Comparison of ENCODE assay signal across 23 cellular contexts in genomic region chr12:122724641-122725243, GRCh38. TPM values are rescaled to one million over a fixed set of nuclear protein-coding genes. Genes with fewer than 3 reads are reported as not detected.
DNase-seq lines count a peak whose midpoint lies in the region; ATAC-seq, FAIRE-seq and TF ChIP-seq lines count a peak whose summit lies in the region.
"Had no signal": no experiment of that assay in that cellular context is flagged by ENCODE, and none has a peak within 500 bp of the region (broad histone marks: within the 10 kb centered on the region; RNA-seq: fewer than 3 reads in every experiment).

No MANE protein-coding gene starts in this region.

- no peak overlapping the region for H2AK5ac ChIP-seq in mesendoderm (ENCODE audit: low read length)

- H3K4me1 ChIP-seq in HCT116 (ENCODE audit: control insufficient read depth in 1 of 2, insufficient read depth in 2 of 2, low read length in 2 of 2): peaks cover 24 to 35% of the 10 kb centered on the region in 2 experiments
- H3K4me1 ChIP-seq in mesendoderm (ENCODE audit: control insufficient read depth, low read depth, low read length): no peaks in the 10 kb centered on the region

- peak overlapping the region; percentile 77 for H2AFZ ChIP-seq in HCT116 (ENCODE audit: low read depth, low read length, poor library complexity, severe bottlenecking)

- BruUV-seq in HCT116 (replicated peaks; lab: Mats Ljungman, UMichigan): no TSS peak

- H3K9ac ChIP-seq in HCT116 (ENCODE audit: low read length): no peak overlapping the region
- no peak overlapping the region for H3K9ac ChIP-seq in mesendoderm (ENCODE audit: low read length)

- no peak overlapping the region for H2BK5ac ChIP-seq in mesendoderm (ENCODE audit: low read length)

- no peak for TF ChIP-seq RAD21 in HCT116 (IDR thresholded peaks at IDR 0.05; ENCODE audit: low read depth)

- no peak overlapping the region for H3K4ac ChIP-seq in mesendoderm (ENCODE audit: low read depth, low read length)

- no peak for TF ChIP-seq CTCF in HCT116 (IDR thresholded peaks at IDR 0.05 in 2 of 3, conservative IDR thresholded peaks at IDR 0.05 in 1 of 3; ENCODE audit: borderline replicate concordance in 1 of 3, insufficient read depth in 1 of 3, low read depth in 2 of 3, low read length in 2 of 3)
- no peak for TF ChIP-seq CTCF in omental fat pad (IDR thresholded peaks at IDR 0.05)

- no peak overlapping the region for H3K23ac ChIP-seq in mesendoderm (ENCODE audit: low read length)

- DNase-seq in HCT116 (ENCODE audit: low read depth, low spot score) (no peak), RCC 7860 (ENCODE audit: low spot score) (peak; percentile 10), mesendoderm (no peak), omental fat pad (ENCODE audit: low spot score) (no peak), hypothalamus (lab: John Stamatoyannopoulos, UW) (no peak), globus pallidus (ENCODE audit: low spot score) (no peak)
- DNase-seq: activated CD8-positive, alpha-beta T cell treated with anti-CD3 and anti-CD28 coated beads for 36 hours; dorsolateral prefrontal cortex; Kasumi-1; NCI-H1417 treated with DMSO at 0.1 percent for 48 hours; NCI-H82; T-helper 1 cell; tibial artery had no signal

- no peak overlapping the region for H2BK15ac ChIP-seq in mesendoderm (replicated peaks; ENCODE audit: low read depth)

- no peak overlapping the region for H4K5ac ChIP-seq in mesendoderm (ENCODE audit: low read length)

- H3K36me3 ChIP-seq in HCT116 (ENCODE audit: control insufficient read depth in 1 of 2, insufficient read depth in 2 of 2, low read length in 2 of 2) (no peaks in the 10 kb centered on the region), mesendoderm (ENCODE audit: control insufficient read depth, insufficient read depth, low read length) (no peaks in the 10 kb centered on the region)
- H3K36me3 ChIP-seq: tibial artery had no signal

- no peaks in the 10 kb centered on the region for H3K27me3 ChIP-seq in HCT116 (ENCODE audit: insufficient read depth, low read length)
- no peaks in the 10 kb centered on the region for H3K27me3 ChIP-seq in mesendoderm (ENCODE audit: insufficient read depth, low read length, poor library complexity)
- H3K27me3 ChIP-seq: dorsolateral prefrontal cortex had no signal

- no peak for TF ChIP-seq POLR2A in HCT116 (IDR thresholded peaks at IDR 0.05; ENCODE audit: borderline replicate concordance, extremely low read depth, insufficient read depth, insufficient read length)

- H3K9me2 ChIP-seq in HCT116 (ENCODE audit: insufficient read depth): no peaks in the 10 kb centered on the region

- no CpG with 5 or more reads among the region's 12 CpGs for WGBS in mesendoderm (ENCODE audit: extremely low coverage, insufficient coverage, low lambda C conversion rate)

- H3K79me1 ChIP-seq in mesendoderm (ENCODE audit: low read length): no peaks in the 10 kb centered on the region

- RAD21 ChIA-PET in HCT116 (lab: Charles Lee; ENCODE audit: low non-redundant PET in 1 of 2, low total read pairs in 2 of 2, uncharacterized antibody in 2 of 2, unreplicated experiment in 2 of 2): no interaction called here

- ATAC-seq in HCT116 (no peak), GM18498 (IDR thresholded peaks at IDR 0.05; ENCODE audit: unreplicated experiment) (no peak), omental fat pad (ENCODE audit: low FRiP score) (no peak)
- ATAC-seq: activated CD8-positive, alpha-beta T cell treated with anti-CD3 and anti-CD28 coated beads for 36 hours; esophagus mucosa; stimulated activated effector memory CD8-positive, alpha-beta T cell treated with anti-CD3 and anti-CD28 coated beads, Interleukin-12 subunit alpha, Interleukin-12 subunit beta, amount 100 ng/mL, for 72 hours had no signal

- intact Hi-C loops in HCT116 (cut with micrococcal nuclease): no loop called here

- no peak overlapping the region for H3K4me2 ChIP-seq in HCT116 (ENCODE audit: low read length)
- no peak overlapping the region for H3K4me2 ChIP-seq in mesendoderm (ENCODE audit: low read length)

- no peaks in the 10 kb centered on the region for H3K79me2 ChIP-seq in HCT116 (ENCODE audit: insufficient read depth, low read length)
- no peaks in the 10 kb centered on the region for H3K79me2 ChIP-seq in mesendoderm (ENCODE audit: control insufficient read depth, insufficient read depth, low read length)

- H3K27ac ChIP-seq in HCT116 (ENCODE audit: low read depth, low read length) (no peak overlapping the region), mesendoderm (ENCODE audit: low read depth, low read length) (no peak overlapping the region)
- H3K27ac ChIP-seq: dorsolateral prefrontal cortex, tibial artery, VCaP had no signal

- FAIRE-seq in RCC 7860 (lab: Jason Lieb, UNC): no peak
- FAIRE-seq: bronchial epithelial cell had no signal

- H3K18ac ChIP-seq in mesendoderm (ENCODE audit: low read length): peak overlapping the region; percentile 63

- H3K9me3 ChIP-seq in HCT116 (ENCODE audit: control insufficient read depth in 1 of 2, insufficient read depth in 1 of 2, low read depth in 1 of 2, low read length in 2 of 2): no peaks in the 10 kb centered on the region
- H3K9me3 ChIP-seq: tibial artery had no signal

- H3K56ac ChIP-seq in mesendoderm (ENCODE audit: low read length): no peak overlapping the region

- H3K4me3 ChIP-seq in GM08714 (ENCODE audit: low read length) (peak overlapping the region; percentile 0; the same call in 1 of the 2 replicates), HCT116 (replicated peaks in 1 of 2; ENCODE audit: low read depth in 1 of 2, low read length in 2 of 2) (no peak overlapping the region), mesendoderm (ENCODE audit: low read length) (no peak overlapping the region)
- H3K4me3 ChIP-seq: dorsolateral prefrontal cortex, lung, tibial artery had no signal

- no peak overlapping the region for H2BK120ac ChIP-seq in mesendoderm (ENCODE audit: low read depth, low read length)

- POLR2A ChIA-PET in HCT116 (lab: Charles Lee): no interaction called here

- no peaks in the 10 kb centered on the region for H4K20me1 ChIP-seq in HCT116 (ENCODE audit: insufficient read depth)

- CTCF ChIA-PET in HCT116 (lab: Charles Lee): no interaction called here

- no peak overlapping the region for H4K8ac ChIP-seq in mesendoderm (ENCODE audit: low read depth, low read length)

TF ChIP-seq in HCT116, 20 proteins besides CTCF, POLR2A, EP300 and RAD21 (continues in another document):
- no peak for TF ChIP-seq SRF (IDR thresholded peaks at IDR 0.05; ENCODE audit: low read depth)
- no peak for TF ChIP-seq ZNF274 (IDR thresholded peaks at IDR 0.05; ENCODE audit: low read depth, low read length)
- no peak for TF ChIP-seq YY1 (IDR thresholded peaks at IDR 0.05; ENCODE audit: extremely low read depth, insufficient replicate concordance, low read depth, low read length)
- no peak for TF ChIP-seq EZH2phosphoT487 (IDR thresholded peaks at IDR 0.05; ENCODE audit: borderline replicate concordance)
- TF ChIP-seq JUND (IDR thresholded peaks at IDR 0.05): no peak
- TF ChIP-seq EGR1 (IDR thresholded peaks at IDR 0.05; ENCODE audit: low read depth): no peak
- TF ChIP-seq, protein P1, sequence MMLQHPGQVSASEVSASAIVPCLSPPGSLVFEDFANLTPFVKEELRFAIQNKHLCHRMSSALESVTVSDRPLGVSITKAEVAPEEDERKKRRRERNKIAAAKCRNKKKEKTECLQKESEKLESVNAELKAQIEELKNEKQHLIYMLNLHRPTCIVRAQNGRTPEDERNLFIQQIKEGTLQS (IDR thresholded peaks at IDR 0.05): no peak
- TF ChIP-seq ELF1 (IDR thresholded peaks at IDR 0.05; ENCODE audit: borderline replicate concordance, low read depth): no peak

RNA-seq across cellular contexts. Expression of gene HCAR1, which starts 5.9 kb away (rescaled TPM):
- not detected for total RNA-seq in HCT116 (2021; ENCODE audit: unreplicated experiment)
- polyA plus RNA-seq in HCT116 (2012): not detected in 2 replicates
- 0.04 TPM for polyA plus RNA-seq in mesendoderm (2013, experiment 1 of 2)
- 0.03 TPM for polyA plus RNA-seq in mesendoderm (2013, experiment 2 of 2)
- total RNA-seq in omental fat pad: 10 to 100 TPM in 2 of 4 donors, 1 to 10 TPM in 2; 4.2 to 17.3 (median 9.9) TPM

RNA-seq across cellular contexts. Expression of gene HCAR3, which starts 8.1 kb away (rescaled TPM):
- not detected for total RNA-seq in HCT116 (2021; ENCODE audit: unreplicated experiment)
- 0.05 TPM in 1 of 2 replicates, not detected in the other for polyA plus RNA-seq in HCT116 (2012)
- polyA plus RNA-seq in mesendoderm (2013, experiment 1 of 2): not detected
- not detected for polyA plus RNA-seq in mesendoderm (2013, experiment 2 of 2)
- 10 to 100 TPM in 1 of 4 donors, 1 to 10 TPM in 3; 1.8 to 23.1 (median 3.5) TPM for total RNA-seq in omental fat pad
- total RNA-seq: activated CD8-positive, alpha-beta T cell treated with anti-CD3 and anti-CD28 coated beads for 36 hours; glomerular endothelial cell; pulmonary artery endothelial cell; RPMI7951 had no signal

RNA-seq across cellular contexts. Expression of gene HCAR2, which starts 21.6 kb away (rescaled TPM):
- total RNA-seq in HCT116 (2021; ENCODE audit: unreplicated experiment) (not detected), omental fat pad (10 to 100 TPM in 3 of 4 donors, 1 to 10 TPM in 1; 5.5 to 68.7 (median 19.2) TPM)
- not detected in 2 replicates for polyA plus RNA-seq in HCT116 (2012)
- polyA plus RNA-seq in mesendoderm (2013, experiment 1 of 2): not detected
- not detected for polyA plus RNA-seq in mesendoderm (2013, experiment 2 of 2)
- total RNA-seq: activated CD8-positive, alpha-beta T cell treated with anti-CD3 and anti-CD28 coated beads for 36 hours; glomerular endothelial cell; pulmonary artery endothelial cell; RPMI7951 had no signal

RNA-seq across cellular contexts. Expression of gene DENR, which starts 27.9 kb away (rescaled TPM):
- 59.1 TPM for total RNA-seq in HCT116 (2021; ENCODE audit: unreplicated experiment)
- polyA plus RNA-seq in HCT116 (2012): 15.0 and 20.7 TPM in 2 replicates
- polyA plus RNA-seq in mesendoderm (2013, experiment 1 of 2): 88.7 TPM
- polyA plus RNA-seq in mesendoderm (2013, experiment 2 of 2): 88.6 TPM
- 10 to 100 TPM; 18.2 to 26.5 (median 22.2) TPM for total RNA-seq in omental fat pad

RNA-seq across cellular contexts. Expression of gene CCDC62, which starts 49.6 kb away (rescaled TPM):
- total RNA-seq in HCT116 (2021; ENCODE audit: unreplicated experiment) (1.7 TPM), omental fat pad (1 to 10 TPM in 2 of 4 donors, under 1 TPM in 2; 0.72 to 1.4 (median 1.1) TPM)
- polyA plus RNA-seq in HCT116 (2012): 0.24 and 0.48 TPM in 2 replicates
- polyA plus RNA-seq in mesendoderm (2013, experiment 1 of 2): 0.14 TPM
- 0.15 TPM for polyA plus RNA-seq in mesendoderm (2013, experiment 2 of 2)
